1 cellular context compared by ENCODE assay signal in the genomic region with DNA sequence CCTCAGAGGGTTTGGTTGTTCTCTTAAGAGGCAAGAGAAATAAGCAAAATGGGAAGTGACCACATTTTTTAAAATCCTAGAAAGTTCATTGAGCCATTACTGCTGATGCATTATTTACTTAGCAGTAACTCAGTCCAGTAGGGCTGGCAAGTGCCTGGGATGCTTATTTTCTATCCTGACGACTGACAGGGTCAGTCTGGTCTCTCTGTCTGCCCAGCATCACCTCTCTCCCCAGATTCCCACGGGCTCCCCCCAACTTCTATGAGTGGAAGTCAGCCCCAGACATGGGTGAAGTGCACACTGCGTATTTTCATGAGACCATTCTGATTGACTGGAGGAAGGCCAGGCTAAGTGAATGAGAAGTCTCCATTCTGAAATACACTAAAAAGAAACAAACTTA.
TF ChIP-seq lines count a peak whose summit lies in the region.

No MANE protein-coding gene starts in this region.

TF ChIP-seq in GM23338, 12 proteins besides CTCF, POLR2A, EP300 and RAD21 (continued from another document):
- TF ChIP-seq, protein P1, sequence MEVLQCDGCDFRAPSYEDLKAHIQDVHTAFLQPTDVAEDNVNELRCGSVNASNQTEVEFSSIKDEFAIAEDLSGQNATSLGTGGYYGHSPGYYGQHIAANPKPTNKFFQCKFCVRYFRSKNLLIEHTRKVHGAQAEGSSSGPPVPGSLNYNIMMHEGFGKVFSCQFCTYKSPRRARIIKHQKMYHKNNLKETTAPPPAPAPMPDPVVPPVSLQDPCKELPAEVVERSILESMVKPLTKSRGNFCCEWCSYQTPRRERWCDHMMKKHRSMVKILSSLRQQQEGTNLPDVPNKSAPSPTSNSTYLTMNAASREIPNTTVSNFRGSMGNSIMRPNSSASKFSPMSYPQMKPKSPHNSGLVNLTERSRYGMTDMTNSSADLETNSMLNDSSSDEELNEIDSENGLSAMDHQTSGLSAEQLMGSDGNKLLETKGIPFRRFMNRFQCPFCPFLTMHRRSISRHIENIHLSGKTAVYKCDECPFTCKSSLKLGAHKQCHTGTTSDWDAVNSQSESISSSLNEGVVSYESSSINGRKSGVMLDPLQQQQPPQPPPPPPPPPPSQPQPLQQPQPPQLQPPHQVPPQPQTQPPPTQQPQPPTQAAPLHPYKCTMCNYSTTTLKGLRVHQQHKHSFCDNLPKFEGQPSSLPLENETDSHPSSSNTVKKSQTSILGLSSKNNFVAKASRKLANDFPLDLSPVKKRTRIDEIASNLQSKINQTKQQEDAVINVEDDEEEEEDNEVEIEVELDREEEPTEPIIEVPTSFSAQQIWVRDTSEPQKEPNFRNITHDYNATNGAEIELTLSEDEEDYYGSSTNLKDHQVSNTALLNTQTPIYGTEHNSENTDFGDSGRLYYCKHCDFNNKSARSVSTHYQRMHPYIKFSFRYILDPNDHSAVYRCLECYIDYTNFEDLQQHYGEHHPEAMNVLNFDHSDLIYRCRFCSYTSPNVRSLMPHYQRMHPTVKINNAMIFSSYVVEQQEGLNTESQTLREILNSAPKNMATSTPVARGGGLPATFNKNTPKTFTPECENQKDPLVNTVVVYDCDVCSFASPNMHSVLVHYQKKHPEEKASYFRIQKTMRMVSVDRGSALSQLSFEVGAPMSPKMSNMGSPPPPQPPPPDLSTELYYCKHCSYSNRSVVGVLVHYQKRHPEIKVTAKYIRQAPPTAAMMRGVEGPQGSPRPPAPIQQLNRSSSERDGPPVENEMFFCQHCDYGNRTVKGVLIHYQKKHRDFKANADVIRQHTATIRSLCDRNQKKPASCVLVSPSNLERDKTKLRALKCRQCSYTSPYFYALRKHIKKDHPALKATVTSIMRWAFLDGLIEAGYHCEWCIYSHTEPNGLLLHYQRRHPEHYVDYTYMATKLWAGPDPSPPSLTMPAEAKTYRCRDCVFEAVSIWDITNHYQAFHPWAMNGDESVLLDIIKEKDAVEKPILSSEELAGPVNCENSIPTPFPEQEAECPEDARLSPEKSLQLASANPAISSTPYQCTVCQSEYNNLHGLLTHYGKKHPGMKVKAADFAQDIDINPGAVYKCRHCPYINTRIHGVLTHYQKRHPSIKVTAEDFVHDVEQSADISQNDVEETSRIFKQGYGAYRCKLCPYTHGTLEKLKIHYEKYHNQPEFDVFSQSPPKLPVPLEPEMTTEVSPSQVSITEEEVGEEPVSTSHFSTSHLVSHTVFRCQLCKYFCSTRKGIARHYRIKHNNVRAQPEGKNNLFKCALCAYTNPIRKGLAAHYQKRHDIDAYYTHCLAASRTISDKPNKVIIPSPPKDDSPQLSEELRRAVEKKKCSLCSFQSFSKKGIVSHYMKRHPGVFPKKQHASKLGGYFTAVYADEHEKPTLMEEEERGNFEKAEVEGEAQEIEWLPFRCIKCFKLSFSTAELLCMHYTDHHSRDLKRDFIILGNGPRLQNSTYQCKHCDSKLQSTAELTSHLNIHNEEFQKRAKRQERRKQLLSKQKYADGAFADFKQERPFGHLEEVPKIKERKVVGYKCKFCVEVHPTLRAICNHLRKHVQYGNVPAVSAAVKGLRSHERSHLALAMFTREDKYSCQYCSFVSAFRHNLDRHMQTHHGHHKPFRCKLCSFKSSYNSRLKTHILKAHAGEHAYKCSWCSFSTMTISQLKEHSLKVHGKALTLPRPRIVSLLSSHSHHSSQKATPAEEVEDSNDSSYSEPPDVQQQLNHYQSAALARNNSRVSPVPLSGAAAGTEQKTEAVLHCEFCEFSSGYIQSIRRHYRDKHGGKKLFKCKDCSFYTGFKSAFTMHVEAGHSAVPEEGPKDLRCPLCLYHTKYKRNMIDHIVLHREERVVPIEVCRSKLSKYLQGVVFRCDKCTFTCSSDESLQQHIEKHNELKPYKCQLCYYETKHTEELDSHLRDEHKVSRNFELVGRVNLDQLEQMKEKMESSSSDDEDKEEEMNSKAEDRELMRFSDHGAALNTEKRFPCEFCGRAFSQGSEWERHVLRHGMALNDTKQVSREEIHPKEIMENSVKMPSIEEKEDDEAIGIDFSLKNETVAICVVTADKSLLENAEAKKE (CRISPR knock-in tag; IDR thresholded peaks at IDR 0.05): no peak
- TF ChIP-seq EZH2 (IDR thresholded peaks at IDR 0.05; ENCODE audit: low read depth, unreplicated experiment) (no peak), POLR2AphosphoS5 (IDR thresholded peaks at IDR 0.05; ENCODE audit: low read depth) (no peak), CREB1 (CRISPR knock-in tag; IDR thresholded peaks at IDR 0.05; ENCODE audit: low read depth) (no peak)
